In genomic region chr5:94759022-94759421, GRCh38 we compare ENCODE assay signal across 36 cellular contexts.
"Had no signal": no experiment of that assay in that cellular context is flagged by ENCODE, and none has a peak within 500 bp of the region (broad histone marks: within the 10 kb centered on the region; RNA-seq: fewer than 3 reads in every experiment).

No MANE protein-coding gene starts in this region.

- H3K4me1 ChIP-seq: adrenal gland, ascending aorta, body of pancreas, breast epithelium had no signal

- H3K9me3 ChIP-seq: adrenal gland, ascending aorta, body of pancreas, breast epithelium had no signal

- H3K9me3 Mint-ChIP-seq: activated naive CD4-positive, alpha-beta T cell treated with anti-CD3 and anti-CD28 coated beads for 36 hours; activated naive CD4-positive, alpha-beta T cell treated with anti-CD3 and anti-CD28 coated beads, Interleukin-2, amount 10 ng/mL, durations not matched to agents 7 days and 5 days; activated naive CD4-positive, alpha-beta T cell treated with anti-CD3 and anti-CD28 coated beads, Interleukin-2, amount 50 U/mL, for 24 hours; activated naive CD4-positive, alpha-beta T cell treated with anti-CD3 and anti-CD28 coated beads, Interleukin-2, amount 50 U/mL, for 72 hours; activated naive CD8-positive, alpha-beta T cell treated with anti-CD3 and anti-CD28 coated beads for 36 hours; activated naive CD8-positive, alpha-beta T cell treated with anti-CD3 and anti-CD28 coated beads, Interleukin-2, amount 10 ng/mL, durations not matched to agents 7 days and 5 days; activated naive CD8-positive, alpha-beta T cell treated with anti-CD3 and anti-CD28 coated beads, Interleukin-2, amount 50 U/mL, for 24 hours; activated T-cell treated with anti-CD3 and anti-CD28 coated beads, Interleukin-2, amount 50 U/mL, for 24 hours; activated T-cell treated with anti-CD3 and anti-CD28 coated beads, Interleukin-2, amount 50 U/mL, for 4 hours; activated T-cell treated with anti-CD3 and anti-CD28 coated beads, Interleukin-2, amount 50 U/mL, for 72 hours; activated T-helper 1 cell treated with anti-CD3 and anti-CD28 coated beads, Interleukin-12 subunit alpha, Interleukin-12 subunit beta, Interleukin-2, Interleukin-4 antibody, amounts not matched to agents 30 ng/mL and 10 ng/mL and 1 ng/mL, durations not matched to agents 14 hours and 24 hours and 36 hours; activated T-helper 17 cell treated with anti-CD3 and anti-CD28 coated beads, Interleukin-2, amount 50 U/mL, for 72 hours; activated T-helper 2 cell treated with anti-CD3 and anti-CD28 coated beads, Interferon-gamma antibody, Interleukin-2, Interleukin-4, amounts not matched to agents 10 μg/mL and 5 μg/mL and 100 μg/mL, durations not matched to agents 14 hours and 24 hours and 36 hours; brain; central memory CD8-positive, alpha-beta T cell had no signal

- H3K4me3 ChIP-seq: adrenal gland, ascending aorta, body of pancreas, breast epithelium, cardiac muscle cell had no signal

- H3K27ac Mint-ChIP-seq: activated naive CD4-positive, alpha-beta T cell treated with anti-CD3 and anti-CD28 coated beads for 36 hours; activated naive CD4-positive, alpha-beta T cell treated with anti-CD3 and anti-CD28 coated beads, Interleukin-2, amount 10 ng/mL, durations not matched to agents 7 days and 5 days; activated naive CD4-positive, alpha-beta T cell treated with anti-CD3 and anti-CD28 coated beads, Interleukin-2, amount 50 U/mL, for 24 hours; activated naive CD4-positive, alpha-beta T cell treated with anti-CD3 and anti-CD28 coated beads, Interleukin-2, amount 50 U/mL, for 72 hours; activated naive CD8-positive, alpha-beta T cell; activated naive CD8-positive, alpha-beta T cell treated with anti-CD3 and anti-CD28 coated beads for 36 hours; activated naive CD8-positive, alpha-beta T cell treated with anti-CD3 and anti-CD28 coated beads, Interleukin-2, amount 10 ng/mL, durations not matched to agents 7 days and 5 days; activated naive CD8-positive, alpha-beta T cell treated with anti-CD3 and anti-CD28 coated beads, Interleukin-2, amount 50 U/mL, for 24 hours; activated T-cell treated with anti-CD3 and anti-CD28 coated beads, Interleukin-2, amount 50 U/mL, for 24 hours; activated T-cell treated with anti-CD3 and anti-CD28 coated beads, Interleukin-2, amount 50 U/mL, for 72 hours; activated T-helper 1 cell treated with anti-CD3 and anti-CD28 coated beads, Interleukin-12 subunit alpha, Interleukin-12 subunit beta, Interleukin-2, Interleukin-4 antibody, amounts not matched to agents 30 ng/mL and 10 ng/mL and 1 ng/mL, durations not matched to agents 14 hours and 24 hours and 36 hours; activated T-helper 17 cell treated with anti-CD3 and anti-CD28 coated beads, Interleukin-2, amount 50 U/mL, for 72 hours; activated T-helper 2 cell treated with anti-CD3 and anti-CD28 coated beads, Interferon-gamma antibody, Interleukin-2, Interleukin-4, amounts not matched to agents 10 μg/mL and 5 μg/mL and 100 μg/mL, durations not matched to agents 14 hours and 24 hours and 36 hours; brain had no signal

- H3K27me3 Mint-ChIP-seq: activated naive CD4-positive, alpha-beta T cell treated with anti-CD3 and anti-CD28 coated beads, Interleukin-2, amount 50 U/mL, for 24 hours; activated naive CD8-positive, alpha-beta T cell; activated naive CD8-positive, alpha-beta T cell treated with anti-CD3 and anti-CD28 coated beads for 36 hours; activated naive CD8-positive, alpha-beta T cell treated with anti-CD3 and anti-CD28 coated beads, Interleukin-2, amount 10 ng/mL, durations not matched to agents 7 days and 5 days; activated T-helper 17 cell treated with anti-CD3 and anti-CD28 coated beads, Interleukin-2, amount 50 U/mL, for 72 hours; brain; central memory CD8-positive, alpha-beta T cell had no signal

- H3K27me3 ChIP-seq: adrenal gland, ascending aorta, body of pancreas, brain microvascular endothelial cell, breast epithelium, cardiac muscle cell had no signal

- H3K4me1 Mint-ChIP-seq: activated naive CD4-positive, alpha-beta T cell treated with anti-CD3 and anti-CD28 coated beads, Interleukin-2, amount 10 ng/mL, durations not matched to agents 7 days and 5 days; activated naive CD4-positive, alpha-beta T cell treated with anti-CD3 and anti-CD28 coated beads, Interleukin-2, amount 50 U/mL, for 24 hours; activated naive CD8-positive, alpha-beta T cell treated with anti-CD3 and anti-CD28 coated beads for 36 hours; activated naive CD8-positive, alpha-beta T cell treated with anti-CD3 and anti-CD28 coated beads, Interleukin-2, amount 10 ng/mL, durations not matched to agents 7 days and 5 days; activated naive CD8-positive, alpha-beta T cell treated with anti-CD3 and anti-CD28 coated beads, Interleukin-2, amount 50 U/mL, for 24 hours; activated T-helper 17 cell treated with anti-CD3 and anti-CD28 coated beads, Interleukin-2, amount 50 U/mL, for 72 hours; brain; central memory CD8-positive, alpha-beta T cell had no signal

- H3K36me3 Mint-ChIP-seq: activated naive CD4-positive, alpha-beta T cell treated with anti-CD3 and anti-CD28 coated beads, Interleukin-2, amount 10 ng/mL, durations not matched to agents 7 days and 5 days; activated naive CD4-positive, alpha-beta T cell treated with anti-CD3 and anti-CD28 coated beads, Interleukin-2, amount 50 U/mL, for 24 hours; activated naive CD4-positive, alpha-beta T cell treated with anti-CD3 and anti-CD28 coated beads, Interleukin-2, amount 50 U/mL, for 72 hours; activated naive CD8-positive, alpha-beta T cell; activated naive CD8-positive, alpha-beta T cell treated with anti-CD3 and anti-CD28 coated beads for 36 hours; activated naive CD8-positive, alpha-beta T cell treated with anti-CD3 and anti-CD28 coated beads, Interleukin-2, amount 10 ng/mL, durations not matched to agents 7 days and 5 days; brain had no signal

- DNase-seq: activated effector memory CD4-positive, alpha-beta T cell treated with anti-CD3 and anti-CD28 coated beads, Interleukin-2, amount 50 U/mL, for 16 hours; activated effector memory CD4-positive, alpha-beta T cell treated with Interleukin-2 at 50 U/mL for 16 hours; activated gamma-delta T cell; activated gamma-delta T cell treated with Interleukin-2 at 50 U/mL for 16 hours; activated naive CD4-positive, alpha-beta T cell; activated naive CD4-positive, alpha-beta T cell treated with anti-CD3 and anti-CD28 coated beads for 36 hours; activated naive CD4-positive, alpha-beta T cell treated with anti-CD3 and anti-CD28 coated beads, Interleukin-2, amount 10 ng/mL, durations not matched to agents 7 days and 5 days; activated naive CD4-positive, alpha-beta T cell treated with anti-CD3 and anti-CD28 coated beads, Interleukin-2, amount 50 U/mL, for 16 hours; activated naive CD4-positive, alpha-beta T cell treated with Interleukin-2 at 50 U/mL for 16 hours; activated naive CD8-positive, alpha-beta T cell treated with anti-CD3 and anti-CD28 coated beads for 36 hours; activated naive CD8-positive, alpha-beta T cell treated with anti-CD3 and anti-CD28 coated beads, Interleukin-2, amount 10 ng/mL, durations not matched to agents 7 days and 5 days; activated naive CD8-positive, alpha-beta T cell treated with anti-CD3 and anti-CD28 coated beads, Interleukin-2, amount 50 U/mL, for 24 hours; activated T-cell treated with anti-CD3 and anti-CD28 coated beads, Interleukin-2, amount 50 U/mL, for 24 hours; activated T-cell treated with anti-CD3 and anti-CD28 coated beads, Interleukin-2, amount 50 U/mL, for 4 hours; activated T-cell treated with anti-CD3 and anti-CD28 coated beads, Interleukin-2, amount 50 U/mL, for 48 hours; activated T-cell treated with anti-CD3 and anti-CD28 coated beads, Interleukin-2, amount 50 U/mL, for 72 hours; adrenal gland; amniotic stem cell; amygdala; anterior cingulate cortex; aorta; body of pancreas; brain microvascular endothelial cell; central memory CD4-positive, alpha-beta T cell; cerebellar nuclear complex had no signal

- H3K36me3 ChIP-seq: adrenal gland, ascending aorta, brain microvascular endothelial cell, breast epithelium, cardiac muscle cell had no signal

- ATAC-seq: activated naive CD4-positive, alpha-beta T cell treated with anti-CD3 and anti-CD28 coated beads, Interleukin-2, amount 50 U/mL, for 72 hours; activated naive CD8-positive, alpha-beta T cell treated with anti-CD3 and anti-CD28 coated beads, Interleukin-2, amount 50 U/mL, for 24 hours; activated T-cell treated with anti-CD3 and anti-CD28 coated beads, Interleukin-2, amount 50 U/mL, for 4 hours; activated T-cell treated with anti-CD3 and anti-CD28 coated beads, Interleukin-2, amount 50 U/mL, for 72 hours; activated T-helper 17 cell treated with anti-CD3 and anti-CD28 coated beads, Interleukin-2, amount 50 U/mL, for 72 hours; body of pancreas had no signal

- H3K27ac ChIP-seq: adrenal gland, ascending aorta, body of pancreas, brain microvascular endothelial cell, breast epithelium, cardiac muscle cell had no signal

- H3K4me3 Mint-ChIP-seq: activated naive CD4-positive, alpha-beta T cell treated with anti-CD3 and anti-CD28 coated beads for 36 hours; activated naive CD4-positive, alpha-beta T cell treated with anti-CD3 and anti-CD28 coated beads, Interleukin-2, amount 10 ng/mL, durations not matched to agents 7 days and 5 days; activated naive CD4-positive, alpha-beta T cell treated with anti-CD3 and anti-CD28 coated beads, Interleukin-2, amount 50 U/mL, for 24 hours; activated naive CD8-positive, alpha-beta T cell; activated naive CD8-positive, alpha-beta T cell treated with anti-CD3 and anti-CD28 coated beads for 36 hours; activated naive CD8-positive, alpha-beta T cell treated with anti-CD3 and anti-CD28 coated beads, Interleukin-2, amount 10 ng/mL, durations not matched to agents 7 days and 5 days; activated naive CD8-positive, alpha-beta T cell treated with anti-CD3 and anti-CD28 coated beads, Interleukin-2, amount 50 U/mL, for 24 hours; activated T-cell treated with anti-CD3 and anti-CD28 coated beads, Interleukin-2, amount 50 U/mL, for 24 hours; activated T-cell treated with anti-CD3 and anti-CD28 coated beads, Interleukin-2, amount 50 U/mL, for 4 hours; activated T-cell treated with anti-CD3 and anti-CD28 coated beads, Interleukin-2, amount 50 U/mL, for 72 hours; activated T-helper 1 cell treated with anti-CD3 and anti-CD28 coated beads, Interleukin-12 subunit alpha, Interleukin-12 subunit beta, Interleukin-2, Interleukin-4 antibody, amounts not matched to agents 30 ng/mL and 10 ng/mL and 1 ng/mL, durations not matched to agents 14 hours and 24 hours and 36 hours; activated T-helper 17 cell treated with anti-CD3 and anti-CD28 coated beads, Interleukin-2, amount 50 U/mL, for 72 hours; brain; central memory CD8-positive, alpha-beta T cell had no signal
